ENCODE assay signal across 15 cellular contexts in the genomic region with DNA sequence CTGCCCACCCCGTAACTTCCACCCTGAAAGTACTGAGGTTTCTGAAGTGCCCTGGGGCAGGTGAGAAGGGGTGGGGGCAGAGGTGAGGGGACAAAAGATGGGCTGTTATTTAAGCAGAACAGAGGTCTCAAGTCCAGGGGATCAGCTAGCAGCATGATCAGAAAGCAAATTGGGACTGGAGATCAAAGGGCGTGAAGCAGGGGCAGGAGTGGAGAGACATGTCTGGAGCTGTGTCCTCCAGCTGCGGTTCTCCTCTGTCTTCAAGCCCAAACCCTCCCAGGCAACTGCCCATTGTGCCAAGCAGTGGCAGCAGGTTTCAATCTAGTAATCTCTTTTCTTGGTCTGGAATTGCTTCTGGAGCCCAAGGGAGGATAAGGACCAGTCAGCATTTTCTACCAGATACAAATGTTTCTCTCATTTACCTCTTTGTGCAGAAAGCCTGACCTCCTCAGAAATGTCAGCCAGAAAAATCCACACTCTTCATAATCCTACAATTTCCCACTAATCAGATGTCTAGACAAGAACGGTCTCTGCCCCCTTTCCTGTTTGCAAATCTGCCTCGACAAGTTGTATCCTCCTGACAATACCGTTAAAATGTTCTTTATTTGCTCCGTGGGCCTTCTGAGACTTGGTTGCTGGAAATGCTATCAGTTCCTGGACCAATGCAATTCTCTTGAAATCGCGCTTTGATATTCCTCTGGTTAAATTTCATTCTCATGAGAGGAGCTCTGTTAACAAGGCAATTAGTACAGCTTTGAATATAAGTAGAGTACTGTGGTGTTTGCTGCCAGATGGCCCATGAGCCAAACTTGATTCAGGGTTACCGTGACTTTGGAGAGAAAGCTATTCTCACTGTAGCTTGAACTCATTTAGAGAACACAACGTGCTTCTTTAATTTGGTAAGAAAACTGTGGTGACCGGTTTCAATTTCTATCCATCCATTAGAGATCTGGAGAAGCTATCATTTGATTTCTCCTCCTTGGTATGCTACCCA. TPM values are rescaled to one million over a fixed set of nuclear protein-coding genes. Genes with fewer than 3 reads are reported as not detected.
DNase-seq lines count a peak whose midpoint lies in the region; ATAC-seq and TF ChIP-seq lines count a peak whose summit lies in the region.
"Had no signal": no experiment of that assay in that cellular context is flagged by ENCODE, and none has a peak within 500 bp of the region (broad histone marks: within the 10 kb centered on the region; RNA-seq: fewer than 3 reads in every experiment).

No MANE protein-coding gene starts in this region.

- peak overlapping the region; percentile 65; the same call in 1 of the 2 replicates for H3K4me2 ChIP-seq in PC-3 (ENCODE audit: low read length)

- peaks cover 3% of the 10 kb centered on the region for H3K27me3 Mint-ChIP-seq in activated naive CD4-positive, alpha-beta T cell treated with anti-CD3 and anti-CD28 coated beads for 36 hours (ENCODE audit: low read depth)

- POLR2A ChIA-PET in PC-3 (lab: Charles Lee; ENCODE audit: unreplicated experiment) = interaction anchor here (0.7 kb wide), 1 partner anchor 117 kb away, joined by 9 read pairs; no protein-coding TSS in a partner anchor

- no peaks in the 10 kb centered on the region for H3K36me3 Mint-ChIP-seq in activated naive CD4-positive, alpha-beta T cell treated with anti-CD3 and anti-CD28 coated beads for 36 hours (ENCODE audit: low read depth)
- H3K36me3 Mint-ChIP-seq: naive B cell had no signal

- no peaks in the 10 kb centered on the region for H3F3A ChIP-seq in PC-3 (ENCODE audit: low read length, unreplicated experiment)

- no TSS peak for BruUV-seq in PC-3 (replicated peaks; lab: Mats Ljungman, UMichigan)

- H3K79me2 ChIP-seq in PC-3 (ENCODE audit: low read length) = no peaks in the 10 kb centered on the region

- intact Hi-C loops in PC-3 (cut with micrococcal nuclease) = loop anchor here (10.0 kb wide), 1 partner anchor 64 kb away; no protein-coding TSS in a partner anchor
- intact Hi-C loops in esophagus squamous epithelium (cut with DNase I) = no loop called here
- intact Hi-C loops in ovary (cut with DNase I) = no loop called here
- intact Hi-C loops in activated naive CD4-positive, alpha-beta T cell treated with anti-CD3 and anti-CD28 coated beads for 36 hours (cut with micrococcal nuclease) = no loop called here

- no peak for TF ChIP-seq POLR2A in esophagus squamous epithelium (IDR thresholded peaks at IDR 0.05)
- TF ChIP-seq POLR2A in ovary (IDR thresholded peaks at IDR 0.05) = no peak
- TF ChIP-seq POLR2A in GM18505 (IDR thresholded peaks at IDR 0.05; ENCODE audit: borderline replicate concordance, extremely low read depth, insufficient read depth, insufficient read length) = no peak

- ATAC-seq in PC-3 = no peak
- ATAC-seq in GM18505 (IDR thresholded peaks at IDR 0.05; ENCODE audit: unreplicated experiment) = no peak

- H3K9ac ChIP-seq in PC-3 (ENCODE audit: low read length) = no peak overlapping the region

- TF ChIP-seq EP300 in ovary (IDR thresholded peaks at IDR 0.05) = no peak

- H3K4me3 ChIP-seq in PC-3 (ENCODE audit: low read length) = no peak overlapping the region
- H3K4me3 ChIP-seq in esophagus squamous epithelium = no peak overlapping the region
- no peak overlapping the region for H3K4me3 ChIP-seq in ovary
- H3K4me3 ChIP-seq in coronary artery = no peak overlapping the region
- H3K4me3 ChIP-seq: SK-N-MC, thoracic aorta had no signal

- TF ChIP-seq CTCF in PC-3 (conservative IDR thresholded peaks at IDR 0.05; ENCODE audit: low read depth, low read length) (no peak), esophagus squamous epithelium (IDR thresholded peaks at IDR 0.05) (no peak), ovary (IDR thresholded peaks at IDR 0.05) (no peak), coronary artery (IDR thresholded peaks at IDR 0.05) (no peak)

- H3K9me3 ChIP-seq in PC-3 (ENCODE audit: low read length) (no peaks in the 10 kb centered on the region), esophagus squamous epithelium (no peaks in the 10 kb centered on the region), ovary (no peaks in the 10 kb centered on the region)
- H3K9me3 ChIP-seq: thoracic aorta had no signal

- peak overlapping the region; percentile 41; the same call in 1 of the 2 replicates for H2AFZ ChIP-seq in PC-3 (ENCODE audit: low read length)

- H3K27ac ChIP-seq in PC-3 (ENCODE audit: low read length) (no peak overlapping the region), esophagus squamous epithelium (peak overlapping the region; percentile 45 to 82 (median 79)), ovary (peak overlapping the region in 1 of 2 donors; percentile 15), substantia nigra (ENCODE audit: low read depth, low read length, poor library complexity, severe bottlenecking) (no peak overlapping the region), coronary artery (no peak overlapping the region)
- H3K27ac ChIP-seq: SK-N-MC, thoracic aorta had no signal

- H3K4me1 Mint-ChIP-seq in activated naive CD4-positive, alpha-beta T cell treated with anti-CD3 and anti-CD28 coated beads for 36 hours (ENCODE audit: low read depth) = peaks cover 2% of the 10 kb centered on the region

- CTCF ChIA-PET in PC-3 (lab: Charles Lee) = no interaction called here
- CTCF ChIA-PET in activated naive CD4-positive, alpha-beta T cell treated with anti-CD3 and anti-CD28 coated beads for 36 hours (lab: Charles Lee) = no interaction called here

- no peaks in the 10 kb centered on the region for H3K9me3 Mint-ChIP-seq in activated naive CD4-positive, alpha-beta T cell treated with anti-CD3 and anti-CD28 coated beads for 36 hours

- 35 to 52% methylated on average over 12 of the region's 12 CpGs for WGBS in esophagus squamous epithelium, 2 donors
- WGBS in ovary, 3 donors = 23 to 33% (median 31%) methylated on average over 12 of the region's 12 CpGs

- no peaks in the 10 kb centered on the region for H3K27me3 ChIP-seq in PC-3 (ENCODE audit: low read length)
- H3K27me3 ChIP-seq in esophagus squamous epithelium = no peaks in the 10 kb centered on the region
- H3K27me3 ChIP-seq in ovary = no peaks in the 10 kb centered on the region

- no peaks in the 10 kb centered on the region for H3K9me2 ChIP-seq in PC-3 (replicated peaks; ENCODE audit: low read length)

- H4K20me1 ChIP-seq in PC-3 (ENCODE audit: low read length) = no peaks in the 10 kb centered on the region

- no peak overlapping the region for H3K4me3 Mint-ChIP-seq in activated naive CD4-positive, alpha-beta T cell treated with anti-CD3 and anti-CD28 coated beads for 36 hours
- H3K4me3 Mint-ChIP-seq: naive B cell had no signal

- no peaks in the 10 kb centered on the region for H3K36me3 ChIP-seq in PC-3 (ENCODE audit: low read depth, low read length)
- no peaks in the 10 kb centered on the region for H3K36me3 ChIP-seq in esophagus squamous epithelium
- no peaks in the 10 kb centered on the region for H3K36me3 ChIP-seq in ovary
- H3K36me3 ChIP-seq: thoracic aorta had no signal

- peak; percentile 75 for DNase-seq in DMS 273 treated with DMSO at 0.1 percent for 48 hours (lab: John Stamatoyannopoulos, UW)
- no peak for DNase-seq in PC-3
- no peak for DNase-seq in esophagus squamous epithelium (lab: John Stamatoyannopoulos, UW)
- peak in 3 of 5 donors; percentile 48 to 72 (median 55) for DNase-seq in ovary
- DNase-seq in substantia nigra (lab: John Stamatoyannopoulos, UW) = no peak
- no peak for DNase-seq in activated naive CD4-positive, alpha-beta T cell treated with anti-CD3 and anti-CD28 coated beads for 36 hours
- no peak for DNase-seq in coronary artery (ENCODE audit: low spot score)
- DNase-seq: activated T-cell treated with anti-CD3 and anti-CD28 coated beads, Interleukin-2, amount 50 U/mL, for 48 hours; COR-L47; head of caudate nucleus; naive B cell; NCI-H1930 had no signal

- H3K27ac Mint-ChIP-seq in activated naive CD4-positive, alpha-beta T cell treated with anti-CD3 and anti-CD28 coated beads for 36 hours = no peak overlapping the region

- H3K4me1 ChIP-seq in PC-3 (ENCODE audit: insufficient read depth, low read length) (peaks cover 23% of the 10 kb centered on the region), esophagus squamous epithelium (peaks cover 12 to 60% (median 16%) of the 10 kb centered on the region in 3 donors), ovary (ENCODE audit: insufficient read depth) (peaks cover 21% of the 10 kb centered on the region)

RNA-seq across cellular contexts. Expression of a gene that starts 23.1 kb away (rescaled TPM):
- 0.07 and 2.1 TPM in 2 replicates for total RNA-seq in PC-3 (2014; rRNA removed)
- under 1 TPM; 0.15 to 0.97 (median 0.83) TPM for total RNA-seq in esophagus squamous epithelium
- total RNA-seq in ovary = 100 to 1,000 TPM in 1 of 7 donors, 10 to 100 TPM in 6; 15.3 to 166 (median 82.0) TPM
- polyA plus RNA-seq in ovary = 10 to 100 TPM; 32.6 to 62.5 TPM
- under 1 TPM in 1 of 2 experiments, not detected in 1; 0.24 TPM for total RNA-seq in activated naive CD4-positive, alpha-beta T cell treated with anti-CD3 and anti-CD28 coated beads for 36 hours

Comparison
In these comparisons a context has a peak if more than half of its experiments do, and no peak if none do; other contexts are left out.
1. DNase-seq: peak in DMS 273 treated with DMSO at 0.1 percent for 48 hours (single experiment) and ovary (3 of 5); none in PC-3 (single experiment), esophagus squamous epithelium (single experiment), substantia nigra (0 of 49), activated naive CD4-positive, alpha-beta T cell treated with anti-CD3 and anti-CD28 coated beads for 36 hours (single experiment) and coronary artery (single experiment).
2. H3K27ac ChIP-seq: peak in esophagus squamous epithelium (4 of 4); none in PC-3 (single experiment), substantia nigra (single experiment) and coronary artery (0 of 2).